ENCODE assay signal across 27 cellular contexts in genomic region chr10:75994332-75995040, GRCh38.
"Had no signal": no experiment of that assay in that cellular context is flagged by ENCODE, and none has a peak within 500 bp of the region (broad histone marks: within the 10 kb centered on the region; RNA-seq: fewer than 3 reads in every experiment).

No MANE protein-coding gene starts in this region.

- H3K4me1 ChIP-seq: foreskin keratinocyte, gastroesophageal sphincter, lower lobe of right lung, neural progenitor cell, parathyroid adenoma, right atrium auricular region, suprapubic skin, transverse colon, vagina had no signal

- H3K4me1 Mint-ChIP-seq: natural killer cell; stimulated activated naive CD8-positive, alpha-beta T cell treated with anti-CD3 and anti-CD28 coated beads, Interleukin-15, amount 100 ng/mL, for 72 hours had no signal

- H3K27me3 ChIP-seq: esophagus muscularis mucosa, gastroesophageal sphincter, heart right ventricle, neural progenitor cell, right atrium auricular region, suprapubic skin, transverse colon, vagina had no signal

- H3K9me3 ChIP-seq: esophagus muscularis mucosa, gastroesophageal sphincter, heart right ventricle, lower lobe of right lung, right atrium auricular region, suprapubic skin, transverse colon, vagina had no signal

- H3K27ac Mint-ChIP-seq: natural killer cell, neural progenitor cell, progenitor cell of endocrine pancreas had no signal

- H3K4me3 Mint-ChIP-seq: natural killer cell; neural progenitor cell; stimulated activated naive CD8-positive, alpha-beta T cell treated with anti-CD3 and anti-CD28 coated beads, Interleukin-15, amount 100 ng/mL, for 72 hours had no signal

- ATAC-seq: gastroesophageal sphincter; left colon; left ventricle myocardium superior; lower lobe of right lung; sciatic nerve; stimulated activated naive CD8-positive, alpha-beta T cell treated with anti-CD3 and anti-CD28 coated beads, Interleukin-15, amount 100 ng/mL, for 72 hours had no signal

- DNase-seq: dermis blood vessel endothelial cell; effector memory CD4-positive, alpha-beta T cell; heart right ventricle; hippocampal formation; left colon; left ventricle myocardium superior; lower lobe of right lung; natural killer cell; stimulated activated CD4-positive, alpha-beta T cell treated with anti-CD3 and anti-CD28 coated beads, Interleukin-12 subunit alpha, Interleukin-12 subunit beta, amount 100 ng/mL, for 4 hours; stimulated activated CD4-positive, alpha-beta T cell treated with anti-CD3 and anti-CD28 coated beads, Interleukin-1b, Interleukin-23, amount 100 ng/mL, for 48 hours; stimulated activated CD4-positive, alpha-beta T cell treated with anti-CD3 and anti-CD28 coated beads, Interleukin-4, amount 100 ng/mL, for 1 hour; stimulated activated CD8-positive, alpha-beta memory T cell treated with anti-CD3 and anti-CD28 coated beads, Interleukin-4, amount 100 ng/mL, for 48 hours; stimulated activated naive CD4-positive, alpha-beta T cell; stimulated activated naive CD8-positive, alpha-beta T cell treated with anti-CD3 and anti-CD28 coated beads, Interleukin-15, amount 100 ng/mL, for 72 hours; transverse colon had no signal

- H3K4me3 ChIP-seq: coronary artery, esophagus muscularis mucosa, gastroesophageal sphincter, heart right ventricle, lower lobe of right lung, neural progenitor cell, right atrium auricular region, smooth muscle cell, suprapubic skin, transverse colon, vagina had no signal

- H3K9me3 Mint-ChIP-seq: natural killer cell; neural progenitor cell; stimulated activated naive CD8-positive, alpha-beta T cell treated with anti-CD3 and anti-CD28 coated beads, Interleukin-15, amount 100 ng/mL, for 72 hours had no signal

- H3K27me3 Mint-ChIP-seq: stimulated activated naive CD8-positive, alpha-beta T cell treated with anti-CD3 and anti-CD28 coated beads, Interleukin-15, amount 100 ng/mL, for 72 hours had no signal

- H3K36me3 ChIP-seq: esophagus muscularis mucosa, gastroesophageal sphincter, heart right ventricle, lower lobe of right lung, neural progenitor cell, right atrium auricular region, suprapubic skin, transverse colon, vagina had no signal

- H3K36me3 Mint-ChIP-seq: natural killer cell, neural progenitor cell had no signal
